In genomic region chr19:5977222-5977784, GRCh38 we compare ENCODE assay signal across 8 cellular contexts. TPM values are rescaled to one million over a fixed set of nuclear protein-coding genes. Genes with fewer than 3 reads are reported as not detected.
DNase-seq lines count a peak whose midpoint lies in the region; ATAC-seq and TF ChIP-seq lines count a peak whose summit lies in the region.

No MANE protein-coding gene starts in this region.

- peaks cover 8% of the 10 kb centered on the region for H3K36me3 ChIP-seq in mammary epithelial cell (ENCODE audit: insufficient read depth, low read length)
- H3K36me3 ChIP-seq in mucosa of descending colon (ENCODE audit: low read depth), result no peaks in the 10 kb centered on the region

- H3K4me1 ChIP-seq in mammary epithelial cell (ENCODE audit: insufficient read depth, low read length) (peaks cover 21% of the 10 kb centered on the region), mucosa of descending colon (ENCODE audit: low read depth) (peaks cover 47% of the 10 kb centered on the region)

- H3K9me3 ChIP-seq in mammary epithelial cell (replicated peaks; ENCODE audit: insufficient read depth, low read length) (no peaks in the 10 kb centered on the region), mucosa of descending colon (no peaks in the 10 kb centered on the region)

- H3K4me3 ChIP-seq in GM12864 (ENCODE audit: low read depth, low read length) (peak overlapping the region; percentile 88), mammary epithelial cell (replicated peaks in 1 of 3; ENCODE audit: insufficient read depth in 1 of 3, low read depth in 2 of 3, low read length in 3 of 3) (peak overlapping the region; percentile 67 to 96 (median 81)), mucosa of descending colon (peak overlapping the region; percentile 98)

- TF ChIP-seq CTCF in GM12864 (IDR thresholded peaks at IDR 0.05; ENCODE audit: low read depth, low read length, missing control alignments) (no peak), mammary epithelial cell (conservative IDR thresholded peaks at IDR 0.05 in 1 of 2, IDR thresholded peaks at IDR 0.05 in 1 of 2; ENCODE audit: extremely low read depth in 1 of 2, insufficient read depth in 1 of 2, low read depth in 1 of 2, low read length in 2 of 2) (no peak), mucosa of descending colon (IDR thresholded peaks at IDR 0.05) (no peak)

- peak overlapping the region; percentile 79 for H2AFZ ChIP-seq in mammary epithelial cell (ENCODE audit: low read depth, low read length)

- H3K27me3 ChIP-seq in mammary epithelial cell (ENCODE audit: insufficient read depth, low read length), result no peaks in the 10 kb centered on the region

- H3K79me2 ChIP-seq in mammary epithelial cell (ENCODE audit: insufficient read depth, low read length), result peaks cover 73% of the 10 kb centered on the region

- CTCF ChIA-PET in mammary epithelial cell (lab: Charles Lee; ENCODE audit: low non-redundant PET), result no interaction called here

- DNase-seq in GM12864 (ENCODE audit: low read depth), result no peak
- DNase-seq in mammary epithelial cell, result no peak
- no peak for DNase-seq in mucosa of descending colon
- no peak for DNase-seq in SK-N-DZ (ENCODE audit: low spot score)
- no peak for DNase-seq in SHP77 (lab: John Stamatoyannopoulos, UW)
- no peak for DNase-seq in Ammon's horn (ENCODE audit: low spot score)

- 3% methylated on average over 7 of the region's 43 CpGs for WGBS in mammary epithelial cell (ENCODE audit: low coverage, missing lambda C conversion rate)

- peak overlapping the region; percentile 58 for H3K27ac ChIP-seq in mammary epithelial cell (ENCODE audit: insufficient read depth, low read depth, low read length)

- H4K20me1 ChIP-seq in mammary epithelial cell (ENCODE audit: insufficient read depth, low read length), result peaks cover under 1% of the 10 kb centered on the region

- intact Hi-C loops in mammary epithelial cell (cut with micrococcal nuclease) (loop anchor here (1.0 to 5.0 kb wide), 2 partner anchors 9 to 185 kb away; partner anchors contain the start of gene DUS3L), mucosa of descending colon (cut with DNase I, micrococcal nuclease) (no loop called here)

- dilution Hi-C loops in mammary epithelial cell (cut with HindIII; ENCODE audit: low sequenced_read_pairs), result no loop called here

- H3K4me2 ChIP-seq in mammary epithelial cell (ENCODE audit: insufficient read depth, low read depth, low read length), result peak overlapping the region; percentile 95

- in situ Hi-C loops in mammary epithelial cell (cut with MboI; ENCODE audit: low sequenced_read_pairs in 2 of 2), result loop anchor here in 1 of 2 donors (10.0 kb wide), 1 partner anchor 203 kb away; no protein-coding TSS in a partner anchor

- BruUV-seq in mammary epithelial cell (replicated peaks; lab: Mats Ljungman, UMichigan), result no TSS peak

- peak; percentile 10 for ATAC-seq in HG03460 (IDR thresholded peaks at IDR 0.05; ENCODE audit: unreplicated experiment)
- ATAC-seq in mucosa of descending colon, result peak; percentile 26
- ATAC-seq in GM18873 (IDR thresholded peaks at IDR 0.05; ENCODE audit: low FRiP score, unreplicated experiment), result no peak

- H3K9ac ChIP-seq in mammary epithelial cell (ENCODE audit: insufficient read depth, low read length), result peak overlapping the region; percentile 82

RNA-seq across cellular contexts. Expression of gene RANBP3, which starts 0.6 kb away (rescaled TPM):
- total RNA-seq in mammary epithelial cell, result 10 to 100 TPM; 41.0 to 73.9 TPM
- 62.7 TPM for polyA plus RNA-seq in mammary epithelial cell
- polyA minus RNA-seq in mammary epithelial cell, result 116 TPM
- total RNA-seq in mucosa of descending colon, result 10 to 100 TPM; 47.0 to 94.2 (median 60.5) TPM
- polyA plus RNA-seq in SK-N-DZ (2014; cell fraction: cytosol; rRNA removed), result 71.9 and 78.2 TPM in 2 replicates
- polyA plus RNA-seq in SK-N-DZ (2014; cell fraction: nucleus; rRNA removed), result 54.0 and 151 TPM in 2 replicates
